3 cellular contexts compared by ENCODE assay signal in genomic region chr4:135994360-135994759, GRCh38.
"Had no signal": no experiment of that assay in that cellular context is flagged by ENCODE, and none has a peak within 500 bp of the region (broad histone marks: within the 10 kb centered on the region; RNA-seq: fewer than 3 reads in every experiment).

No MANE protein-coding gene starts in this region.

- H3K4me3 ChIP-seq: GM12878 had no signal

- DNase-seq: GDM1, GF-D8 had no signal
